Comparison of ENCODE assay signal across 13 cellular contexts in genomic region chr10:96641396-96641795, GRCh38. TPM values are rescaled to one million over a fixed set of nuclear protein-coding genes. Genes with fewer than 3 reads are reported as not detected.
A peak's percentile ranks its signal among the peaks of the same experiment; 100 is the strongest.
DNase-seq lines count a peak whose midpoint lies in the region; ATAC-seq, FAIRE-seq and TF ChIP-seq lines count a peak whose summit lies in the region.
"Had no signal": no experiment of that assay in that cellular context is flagged by ENCODE, and none has a peak within 500 bp of the region (broad histone marks: within the 10 kb centered on the region; RNA-seq: fewer than 3 reads in every experiment).

No MANE protein-coding gene starts in this region.

- no peak for TF ChIP-seq CTCF in cardiac muscle cell (IDR thresholded peaks at IDR 0.05; ENCODE audit: low read depth, low read length)
- TF ChIP-seq CTCF in heart right ventricle (IDR thresholded peaks at IDR 0.05) = no peak
- no peak for TF ChIP-seq CTCF in Panc1 (IDR thresholded peaks at IDR 0.05)
- TF ChIP-seq CTCF in HepG2 (CRISPR knock-in tag; IDR thresholded peaks at IDR 0.05) = no peak

- no peak for ATAC-seq in heart right ventricle
- peak; percentile 25; the same call in 1 of the 2 replicates for ATAC-seq in Panc1
- ATAC-seq in HepG2 = no peak
- ATAC-seq in stimulated activated memory B cell treated with anti-CD40 and anti-IgM and Interleukin-4, amounts not matched to agents 10 μg/mL and 1 μg/mL and 100 μg/mL, for 72 hours = no peak
- ATAC-seq in GM21381 (IDR thresholded peaks at IDR 0.05; ENCODE audit: unreplicated experiment) = no peak
- no peak for ATAC-seq in HG02970 (IDR thresholded peaks at IDR 0.05; ENCODE audit: low FRiP score, unreplicated experiment)

- H3K9me3 ChIP-seq in cardiac muscle cell (ENCODE audit: low read depth) = no peaks in the 10 kb centered on the region
- no peaks in the 10 kb centered on the region for H3K9me3 ChIP-seq in heart right ventricle
- H3K9me3 ChIP-seq in Panc1 (ENCODE audit: control insufficient read depth, insufficient read depth, low read depth, low read length) = no peaks in the 10 kb centered on the region
- no peaks in the 10 kb centered on the region for H3K9me3 ChIP-seq in HepG2 (ENCODE audit: low read length)
- H3K9me3 ChIP-seq: MG63, SK-N-SH had no signal

- H3K9me3 Mint-ChIP-seq in stimulated activated memory B cell treated with anti-CD40 and anti-IgM and Interleukin-4, amounts not matched to agents 10 μg/mL and 1 μg/mL and 100 μg/mL, for 72 hours = no peaks in the 10 kb centered on the region
- H3K9me3 Mint-ChIP-seq: H9 had no signal

- CTCF ChIA-PET in Panc1 (lab: Charles Lee) (interaction anchor here (0.6 to 1.8 kb wide), 8 partner anchors 17 to 396 kb away, joined by 3 to 11 read pairs (median 4); no protein-coding TSS in a partner anchor), HepG2 (lab: Yijun Ruan, JAX; ENCODE audit: low intra/inter-chr PET ratio, low total read pairs) (interaction anchor here (0.7 to 3.9 kb wide), 4 partner anchors 78 to 189 kb away, joined by 3 to 26 read pairs (median 6); partner anchors contain the start of gene PIK3AP1)

- H3K4me2 ChIP-seq in HepG2 (ENCODE audit: low read depth, low read length) = no peak overlapping the region
- H3K4me2 ChIP-seq: SK-N-SH had no signal

- H3K36me3 ChIP-seq in cardiac muscle cell (no peaks in the 10 kb centered on the region), heart right ventricle (peaks cover 0 to 29% (median 0%) of the 10 kb centered on the region in 9 donors), Panc1 (ENCODE audit: control insufficient read depth, insufficient read depth, low read length) (no peaks in the 10 kb centered on the region), HepG2 (replicated peaks in 1 of 2; ENCODE audit: control insufficient read depth in 1 of 2, insufficient read depth in 2 of 2, low read length in 2 of 2) (peaks cover 0 to 3% of the 10 kb centered on the region in 2 experiments; a peak in 1 of 5 replicates)
- H3K36me3 ChIP-seq: MG63 had no signal

- H2AFZ ChIP-seq in HepG2 (ENCODE audit: low read length) = no peak overlapping the region

- BruUV-seq in Panc1 (replicated peaks; lab: Mats Ljungman, UMichigan) (no TSS peak), HepG2 (replicated peaks; lab: Mats Ljungman, UMichigan) (no TSS peak)

- H3K36me3 Mint-ChIP-seq in stimulated activated memory B cell treated with anti-CD40 and anti-IgM and Interleukin-4, amounts not matched to agents 10 μg/mL and 1 μg/mL and 100 μg/mL, for 72 hours = peaks cover 46% of the 10 kb centered on the region

- no peaks in the 10 kb centered on the region for H3K79me2 ChIP-seq in HepG2 (ENCODE audit: insufficient read depth, low read length)

- H3K4me3 ChIP-seq in cardiac muscle cell (no peak overlapping the region), heart right ventricle (no peak overlapping the region), Panc1 (ENCODE audit: low read depth in 2 of 2, low read length in 2 of 2) (no peak overlapping the region), HepG2 (replicated peaks in 1 of 3; ENCODE audit: insufficient read depth in 1 of 3, low read depth in 2 of 3, low read length in 3 of 3) (no peak overlapping the region)
- H3K4me3 ChIP-seq: MG63 had no signal

- H3K4me1 ChIP-seq in cardiac muscle cell (ENCODE audit: low read depth) (peaks cover 16% of the 10 kb centered on the region), heart right ventricle (peaks cover 0 to 18% (median 0%) of the 10 kb centered on the region in 9 donors), Panc1 (ENCODE audit: control insufficient read depth, insufficient read depth, low read length) (no peaks in the 10 kb centered on the region), HepG2 (ENCODE audit: insufficient read depth, low read length) (peaks cover 39% of the 10 kb centered on the region)

- POLR2A ChIA-PET in Panc1 (lab: Charles Lee) = no interaction called here
- POLR2A ChIA-PET in HepG2 (lab: Yijun Ruan, JAX) = interaction anchor here (1.2 to 1.5 kb wide), 2 partner anchors 32 to 35 kb away, joined by 3 to 5 read pairs; no protein-coding TSS in a partner anchor

- 57 to 66% methylated on average over 3 of the region's 3 CpGs for WGBS in heart right ventricle, 2 donors
- 64% methylated on average over 3 of the region's 3 CpGs for WGBS in HepG2 (ENCODE audit: low lambda C conversion rate)

- DNase-seq in cardiac muscle cell (ENCODE audit: low read depth in 1 of 2, low spot score in 1 of 2) (peak in 1 of 2 donors; percentile 83), heart right ventricle (no peak), Panc1 (ENCODE audit: low read depth, low spot score) (no peak), HepG2 (ENCODE audit: low spot score) (no peak), NAMALWA (ENCODE audit: low spot score) (no peak)
- DNase-seq: DMS 273 treated with DMSO at 0.1 percent for 48 hours, Right ventricle myocardium superior had no signal

- no peak for TF ChIP-seq RAD21 in HepG2 (CRISPR knock-in tag; IDR thresholded peaks at IDR 0.05)

- H3K4me1 Mint-ChIP-seq in stimulated activated memory B cell treated with anti-CD40 and anti-IgM and Interleukin-4, amounts not matched to agents 10 μg/mL and 1 μg/mL and 100 μg/mL, for 72 hours = peaks cover 47% of the 10 kb centered on the region
- H3K4me1 Mint-ChIP-seq: H9 had no signal

- intact Hi-C loops in heart right ventricle (cut with DNase I) (loop anchor here in 1 of 10 donors (5.0 to 10.0 kb wide), 4 partner anchors 73 to 383 kb away; no protein-coding TSS in a partner anchor), Panc1 (cut with micrococcal nuclease; ENCODE audit: unreplicated experiment) (loop anchor here (5.0 to 10.0 kb wide), 2 partner anchors 81 to 267 kb away; partner anchors contain the start of gene PIK3AP1), HepG2 (cut with micrococcal nuclease; ENCODE audit: unreplicated experiment) (loop anchor here (5.0 kb wide), 2 partner anchors 101 to 191 kb away; partner anchors contain the start of gene LCOR)

- H4K20me1 ChIP-seq in HepG2 (ENCODE audit: insufficient read depth, low read length) = no peaks in the 10 kb centered on the region

- H3K27ac Mint-ChIP-seq in stimulated activated memory B cell treated with anti-CD40 and anti-IgM and Interleukin-4, amounts not matched to agents 10 μg/mL and 1 μg/mL and 100 μg/mL, for 72 hours = peak overlapping the region; percentile 74

- H3K4me3 Mint-ChIP-seq in stimulated activated memory B cell treated with anti-CD40 and anti-IgM and Interleukin-4, amounts not matched to agents 10 μg/mL and 1 μg/mL and 100 μg/mL, for 72 hours = no peak overlapping the region
- H3K4me3 Mint-ChIP-seq: H9 had no signal

- no peak for TF ChIP-seq EP300 in HepG2 (IDR thresholded peaks at IDR 0.05; ENCODE audit: low read depth in 2 of 2, low read length in 2 of 2)
- TF ChIP-seq EP300 in HepG2 (CRISPR knock-in tag; IDR thresholded peaks at IDR 0.05; ENCODE audit: borderline replicate concordance) = no peak

- H3K27me3 Mint-ChIP-seq in stimulated activated memory B cell treated with anti-CD40 and anti-IgM and Interleukin-4, amounts not matched to agents 10 μg/mL and 1 μg/mL and 100 μg/mL, for 72 hours = no peaks in the 10 kb centered on the region

- H3K27ac ChIP-seq in cardiac muscle cell (peak overlapping the region; percentile 99), heart right ventricle (no peak overlapping the region), Panc1 (ENCODE audit: low read length) (no peak overlapping the region), HepG2 (ENCODE audit: extremely low read length, insufficient read depth, low read length) (no peak overlapping the region)

- H3K27me3 ChIP-seq in cardiac muscle cell (no peaks in the 10 kb centered on the region), heart right ventricle (no peaks in the 10 kb centered on the region), Panc1 (ENCODE audit: control insufficient read depth, insufficient read depth, low read length) (no peaks in the 10 kb centered on the region), HepG2 (ENCODE audit: control insufficient read depth in 1 of 2, insufficient read depth in 2 of 2, low read length in 2 of 2) (no peaks in the 10 kb centered on the region)
- H3K27me3 ChIP-seq: MG63 had no signal

- TF ChIP-seq POLR2A in HepG2 (IDR thresholded peaks at IDR 0.05; ENCODE audit: insufficient read depth in 1 of 2, low read depth in 2 of 2, low read length in 2 of 2) = no peak

- in situ Hi-C loops in Panc1 (cut with HindIII; ENCODE audit: low pct_unique_long_range_greater_than_20kb, low sequenced_read_pairs) = no loop called here
- in situ Hi-C loops in HepG2 (cut with HindIII; ENCODE audit: extremely low pct_ligation_motif_present, low pct_unique_long_range_greater_than_20kb) = loop anchor here (5.0 kb wide), 2 partner anchors 76 to 101 kb away; no protein-coding TSS in a partner anchor

- H3K9ac ChIP-seq in HepG2 (ENCODE audit: insufficient read depth, low read depth, low read length) = no peak overlapping the region
- H3K9ac ChIP-seq: SK-N-SH had no signal

- FAIRE-seq in HepG2 (lab: Jason Lieb, UNC) = no peak

TF ChIP-seq in HepG2, 621 proteins besides CTCF, POLR2A, EP300 and RAD21 (continues in another document):
- TF ChIP-seq RCOR2 (CRISPR knock-in tag; IDR thresholded peaks at IDR 0.05) = no peak

RNA-seq across cellular contexts. Expression of gene TM9SF3, which starts 54.6 kb away (rescaled TPM):
- total RNA-seq in cardiac muscle cell (39.2 and 47.4 TPM in 2 replicates), heart right ventricle (10 to 100 TPM; 50.7 to 83.9 (median 62.4) TPM), Panc1 (2021; ENCODE audit: unreplicated experiment) (179 TPM), HepG2 (2016; rRNA removed; fragmentation: Illumina TruSeq; extraction: Trizol) (86.8 and 120 TPM in 2 replicates)
- polyA plus RNA-seq in cardiac muscle cell (62.8 and 73.9 TPM in 2 replicates), heart right ventricle (10 to 100 TPM; 17.5 to 23.2 TPM), HepG2 (2011; rRNA removed) (38.4 and 43.8 TPM in 2 replicates)
- polyA plus RNA-seq in Panc1 (2012; ENCODE audit: insufficient read length) = 57.8 TPM
- total RNA-seq in HepG2 (2016; cell fraction: cytosol; rRNA removed; fragmentation: Illumina TruSeq; extraction: Trizol; ENCODE audit: low read depth) = 31.8 and 36.9 TPM in 2 replicates
- 86.8 and 122 TPM in 2 replicates for total RNA-seq in HepG2 (2016; cell fraction: insoluble cytoplasmic fraction; rRNA removed; fragmentation: Illumina TruSeq; extraction: Trizol)
- 49.6 and 60.6 TPM in 2 replicates for total RNA-seq in HepG2 (2016; cell fraction: membrane; rRNA removed; fragmentation: Illumina TruSeq; extraction: Trizol)
- 124 and 152 TPM in 2 replicates for total RNA-seq in HepG2 (2016; cell fraction: nucleus; rRNA removed; fragmentation: Illumina TruSeq; extraction: Trizol)
- 44.8 and 98.9 TPM in 2 replicates for polyA plus RNA-seq in HepG2 (2011; cell fraction: cytosol; rRNA removed)
- polyA plus RNA-seq in HepG2 (2011; cell fraction: nucleus; rRNA removed) = 34.3 and 45.7 TPM in 2 replicates
- polyA plus RNA-seq in HepG2 (2012) = 81.7 and 88.4 TPM in 2 replicates
- polyA plus RNA-seq in HepG2 (2016; cell fraction: cytosol; fragmentation: Illumina TruSeq; extraction: Trizol; ENCODE audit: low read depth) = 8.5 and 10.4 TPM in 2 replicates
- polyA plus RNA-seq in HepG2 (2016; cell fraction: insoluble cytoplasmic fraction; fragmentation: Illumina TruSeq; extraction: Trizol; ENCODE audit: low read depth) = 64.6 and 77.0 TPM in 2 replicates
- polyA plus RNA-seq in HepG2 (2016; cell fraction: membrane; fragmentation: Illumina TruSeq; extraction: Trizol; ENCODE audit: low read depth) = 21.8 and 23.0 TPM in 2 replicates
- polyA plus RNA-seq in HepG2 (2016; cell fraction: nucleus; fragmentation: Illumina TruSeq; extraction: Trizol; ENCODE audit: insufficient read depth, low read depth) = 107 and 112 TPM in 2 replicates
- polyA minus RNA-seq in HepG2 (2011; rRNA and poly(A)+ RNA removed; ENCODE audit: low replicate concordance) = 36.3 and 40.6 TPM in 2 replicates
- polyA minus RNA-seq in HepG2 (2011; cell fraction: cytosol; rRNA and poly(A)+ RNA removed) = 55.8 and 62.3 TPM in 2 replicates
- 121 and 136 TPM in 2 replicates for polyA minus RNA-seq in HepG2 (2011; cell fraction: nucleus; rRNA and poly(A)+ RNA removed)
